In the genomic region with DNA sequence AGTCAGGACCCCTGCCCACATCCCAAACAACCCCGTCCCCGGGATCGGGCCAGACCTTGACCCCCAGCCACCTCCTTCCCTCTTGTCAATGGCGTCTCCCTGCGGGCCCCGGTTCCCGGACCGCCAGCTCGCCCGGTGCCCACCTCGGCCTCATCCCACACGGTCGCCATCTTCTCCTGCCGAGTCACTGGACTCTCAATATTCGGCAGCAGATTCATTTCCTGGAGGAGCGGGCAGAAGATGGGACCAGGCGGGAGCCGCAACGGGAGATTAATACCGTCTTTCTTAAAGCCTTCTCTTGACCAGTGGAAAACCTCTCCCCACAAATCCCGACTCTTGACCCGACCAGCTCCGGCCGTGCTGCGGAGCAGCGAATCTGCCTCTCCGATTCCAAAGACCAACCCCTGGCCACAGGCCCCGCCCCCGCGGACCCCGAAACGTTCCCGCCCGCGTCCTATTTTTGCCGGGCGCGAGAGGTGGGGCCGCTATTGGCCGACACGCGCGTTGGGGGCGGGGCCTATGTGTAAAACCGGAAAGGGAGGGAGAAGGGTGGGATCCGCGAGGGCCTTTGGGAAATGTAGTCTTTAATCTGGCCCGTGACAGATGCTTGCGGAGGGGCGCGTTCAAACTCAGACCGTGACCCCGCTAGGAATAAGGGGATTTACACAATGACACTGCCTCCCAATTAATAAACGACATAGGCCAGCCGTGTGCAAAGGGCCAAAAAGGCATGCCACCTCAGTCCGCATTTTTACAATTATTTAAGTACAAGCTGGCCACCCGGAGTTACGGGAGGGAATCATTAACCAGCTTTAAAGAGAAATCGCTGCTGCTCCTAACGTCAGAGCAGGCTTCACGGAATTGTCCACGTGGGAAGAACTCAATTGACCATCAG, we compare ENCODE assay signal across 8 cellular contexts. TPM values are rescaled to one million over a fixed set of nuclear protein-coding genes. Genes with fewer than 3 reads are reported as not detected.
A peak's percentile ranks its signal among the peaks of the same experiment; 100 is the strongest.
DNase-seq lines count a peak whose midpoint lies in the region; ATAC-seq and TF ChIP-seq lines count a peak whose summit lies in the region.

A gene (minus strand): TSS at position 378 of the 895 bp plus-strand sequence. CDS start 160 bp downstream, at position 218.

- H3K4me1 ChIP-seq in Panc1 (ENCODE audit: control insufficient read depth, insufficient read depth, low read length) (peaks cover 8% of the 10 kb centered on the region), muscle layer of colon (ENCODE audit: insufficient read depth, low read length) (peaks cover 14% of the 10 kb centered on the region)

- peak within 1 kb of the TSS; percentile 79 to 93 for H3K4me3 ChIP-seq in Panc1 (ENCODE audit: low read depth in 2 of 2, low read length in 2 of 2)
- H3K4me3 ChIP-seq in muscle layer of colon (ENCODE audit: low read depth in 1 of 2, low read length in 2 of 2): peak within 1 kb of the TSS; percentile 78 to 85

- DNase-seq in DMS53 (lab: John Stamatoyannopoulos, UW) (peak; percentile 98), KG1 (lab: John Stamatoyannopoulos, UW) (peak; percentile 95), Panc1 (ENCODE audit: low read depth, low spot score) (peak; percentile 83), erythroblast (lab: John Stamatoyannopoulos, UW) (peak; percentile 97 to 99)
- DNase-seq in activated T-cell treated with anti-CD3 and anti-CD28 coated beads, Interleukin-2, amount 50 U/mL, for 4 hours: peak; percentile 99
- DNase-seq in stimulated activated CD8-positive, alpha-beta memory T cell treated with anti-CD3 and anti-CD28 coated beads, Interleukin-7, amount 100 ng/mL, for 24 hours (ENCODE audit: low read depth): peak; percentile 98

- intact Hi-C loops in Panc1 (cut with micrococcal nuclease; ENCODE audit: unreplicated experiment): no loop called here

- TF ChIP-seq CTCF in Panc1 (IDR thresholded peaks at IDR 0.05): no peak

- H3K4me3 Mint-ChIP-seq in activated T-cell treated with anti-CD3 and anti-CD28 coated beads, Interleukin-2, amount 50 U/mL, for 4 hours: peak within 1 kb of the TSS; percentile 100

- H3K4me1 Mint-ChIP-seq in activated T-cell treated with anti-CD3 and anti-CD28 coated beads, Interleukin-2, amount 50 U/mL, for 4 hours (ENCODE audit: low read depth): peaks cover 20% of the 10 kb centered on the region

- peak; percentile 90 for ATAC-seq in GM21723 (IDR thresholded peaks at IDR 0.05; ENCODE audit: unreplicated experiment)
- peak; percentile 95 for ATAC-seq in Panc1
- ATAC-seq in activated T-cell treated with anti-CD3 and anti-CD28 coated beads, Interleukin-2, amount 50 U/mL, for 4 hours: peak; percentile 96

- in situ Hi-C loops in Panc1 (cut with HindIII; ENCODE audit: low pct_unique_long_range_greater_than_20kb, low sequenced_read_pairs): no loop called here

- peaks cover 25% of the 10 kb centered on the region for H3K36me3 Mint-ChIP-seq in activated T-cell treated with anti-CD3 and anti-CD28 coated beads, Interleukin-2, amount 50 U/mL, for 4 hours (ENCODE audit: insufficient read depth)

- H3K9me3 ChIP-seq in Panc1 (ENCODE audit: control insufficient read depth, insufficient read depth, low read depth, low read length) (no peaks in the 10 kb centered on the region), muscle layer of colon (ENCODE audit: low read length) (no peaks in the 10 kb centered on the region)

- CTCF ChIA-PET in Panc1 (lab: Charles Lee): no interaction called here

- peaks cover 23% of the 10 kb centered on the region for H3K36me3 ChIP-seq in Panc1 (ENCODE audit: control insufficient read depth, insufficient read depth, low read length)
- H3K36me3 ChIP-seq in muscle layer of colon (ENCODE audit: insufficient read depth, low read length): peaks cover 26% of the 10 kb centered on the region

- POLR2A ChIA-PET in Panc1 (lab: Charles Lee): no interaction called here

- H3K27ac ChIP-seq in Panc1 (ENCODE audit: low read length) (peak within 1 kb of the TSS; percentile 92), muscle layer of colon (ENCODE audit: low read depth, low read length) (peak within 1 kb of the TSS; percentile 98)

- H3K27me3 Mint-ChIP-seq in activated T-cell treated with anti-CD3 and anti-CD28 coated beads, Interleukin-2, amount 50 U/mL, for 4 hours (ENCODE audit: low read depth): no peaks in the 10 kb centered on the region

- no peaks in the 10 kb centered on the region for H3K27me3 ChIP-seq in Panc1 (ENCODE audit: control insufficient read depth, insufficient read depth, low read length)
- H3K27me3 ChIP-seq in muscle layer of colon (ENCODE audit: control insufficient read depth in 1 of 2, insufficient read depth in 2 of 2, low read length in 2 of 2): no peaks in the 10 kb centered on the region

- no peaks in the 10 kb centered on the region for H3K9me3 Mint-ChIP-seq in activated T-cell treated with anti-CD3 and anti-CD28 coated beads, Interleukin-2, amount 50 U/mL, for 4 hours

- no TSS peak for BruUV-seq in Panc1 (replicated peaks; lab: Mats Ljungman, UMichigan)

- peak within 1 kb of the TSS; percentile 67 for H3K9ac ChIP-seq in muscle layer of colon (ENCODE audit: low read length)

- peak; percentile 83 for TF ChIP-seq POLR2A in erythroblast (IDR thresholded peaks at IDR 0.05; ENCODE audit: low read length)

RNA-seq across cellular contexts. Expression of the gene that starts here (rescaled TPM):
- total RNA-seq in Panc1 (2021; ENCODE audit: unreplicated experiment): 181 TPM
- polyA plus RNA-seq in Panc1 (2012; ENCODE audit: insufficient read length): 229 TPM
- 100 to 1,000 TPM; 275 to 300 (median 299) TPM for total RNA-seq in activated T-cell treated with anti-CD3 and anti-CD28 coated beads, Interleukin-2, amount 50 U/mL, for 4 hours

Comparison
In these comparisons a context has a peak if more than half of its experiments do, and no peak if none do; other contexts are left out.
1. Peak in every context shown above with its lines: DNase-seq, ATAC-seq, H3K4me3 ChIP-seq and H3K27ac ChIP-seq.